ENCODE assay signal across 17 cellular contexts in the genomic region with DNA sequence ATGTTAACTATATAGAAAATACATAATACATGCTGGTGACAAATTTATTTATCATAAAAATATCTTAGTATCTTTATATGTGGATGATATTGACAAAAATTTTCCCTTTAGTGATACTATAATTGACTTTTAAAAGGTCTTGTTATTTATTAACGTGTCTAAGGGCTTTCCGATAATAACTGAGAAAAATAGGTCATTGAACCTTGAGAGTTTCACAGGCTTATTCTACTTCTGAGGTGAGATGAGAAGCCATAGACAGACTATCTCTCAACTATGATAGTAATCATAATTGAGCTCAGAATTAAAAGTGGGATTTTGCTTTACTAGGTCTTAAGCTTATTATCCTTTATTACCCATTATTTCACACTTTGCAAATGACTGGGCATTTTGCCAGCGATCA.
"Had no signal": no experiment of that assay in that cellular context is flagged by ENCODE, and none has a peak within 500 bp of the region (broad histone marks: within the 10 kb centered on the region; RNA-seq: fewer than 3 reads in every experiment).

No MANE protein-coding gene starts in this region.

- DNase-seq: dorsolateral prefrontal cortex; effector CD8-positive, alpha-beta T cell; foreskin melanocyte; head of caudate nucleus; kidney; left cardiac atrium; left ventricle myocardium superior; mesendoderm; naive thymus-derived CD4-positive, alpha-beta T cell; nephron progenitor cell; stimulated activated CD4-positive, alpha-beta T cell treated with anti-CD3 and anti-CD28 coated beads, Interleukin-2, amount 100 ng/mL, for 24 hours; stimulated activated CD4-positive, alpha-beta T cell treated with anti-CD3 and anti-CD28 coated beads, Interleukin-4, amount 100 ng/mL, for 4 hours; stimulated activated naive B cell treated with anti-CD40 and anti-IgM and Interleukin-4, amounts not matched to agents 10 μg/mL and 1 μg/mL and 100 μg/mL, for 72 hours; stimulated activated naive CD8-positive, alpha-beta T cell treated with anti-CD3 and anti-CD28 coated beads, Interleukin-15, amount 100 ng/mL, for 72 hours; testis; upper lobe of right lung had no signal

- ATAC-seq: left cardiac atrium; left ventricle myocardium superior; naive thymus-derived CD4-positive, alpha-beta T cell; sciatic nerve; stimulated activated naive B cell treated with anti-CD40 and anti-IgM and Interleukin-4, amounts not matched to agents 10 μg/mL and 1 μg/mL and 100 μg/mL, for 72 hours; stimulated activated naive CD8-positive, alpha-beta T cell treated with anti-CD3 and anti-CD28 coated beads, Interleukin-15, amount 100 ng/mL, for 72 hours; upper lobe of right lung had no signal
